In the genomic region with DNA sequence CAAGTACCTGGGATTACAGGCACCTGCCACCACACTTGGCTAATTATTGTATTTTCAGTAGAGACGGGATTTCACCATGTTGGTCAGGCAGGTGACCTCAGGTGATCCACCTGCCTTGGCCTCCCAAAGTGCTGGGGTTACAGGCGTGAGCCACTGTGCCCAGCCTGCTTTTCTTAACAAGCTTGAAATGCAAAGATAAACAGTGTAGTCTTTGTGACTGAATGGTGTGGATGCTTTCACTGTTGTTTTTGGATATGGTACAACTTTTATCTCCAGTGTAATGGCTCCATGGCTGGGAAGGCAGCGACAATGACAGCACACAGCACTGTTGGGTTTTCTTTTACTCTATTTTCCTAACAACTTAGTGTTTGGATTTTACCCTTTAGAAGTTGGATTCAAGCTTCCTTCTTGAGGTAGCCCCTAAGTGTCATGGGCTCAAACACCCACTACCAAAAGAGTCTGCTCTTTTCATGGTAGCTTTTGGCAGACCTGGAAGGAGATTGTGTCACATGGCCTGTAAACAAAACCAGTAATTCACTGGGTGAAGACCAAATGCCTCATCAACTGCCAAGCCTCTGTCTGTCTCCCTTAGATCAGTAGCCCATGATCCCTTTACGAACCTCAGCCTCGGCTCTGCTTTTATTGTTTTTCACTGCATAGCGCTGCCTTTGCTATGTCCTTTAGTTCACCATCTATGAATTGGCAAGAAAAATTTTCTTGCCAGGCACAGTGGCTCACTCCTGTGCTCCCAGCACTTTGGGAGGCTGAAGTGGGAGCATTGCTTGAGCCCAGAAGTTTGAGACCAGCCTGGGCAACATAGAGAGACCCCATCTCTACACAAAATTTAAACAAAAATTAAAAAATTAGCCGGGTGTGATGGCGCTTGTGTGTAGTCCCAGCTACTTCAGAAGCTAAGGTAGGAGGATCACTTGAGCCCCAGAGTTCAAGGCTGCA, we compare ENCODE assay signal across 13 cellular contexts. TPM values are rescaled to one million over a fixed set of nuclear protein-coding genes. Genes with fewer than 3 reads are reported as not detected.
DNase-seq lines count a peak whose midpoint lies in the region; ATAC-seq and TF ChIP-seq lines count a peak whose summit lies in the region.
"Had no signal": no experiment of that assay in that cellular context is flagged by ENCODE, and none has a peak within 500 bp of the region (broad histone marks: within the 10 kb centered on the region; RNA-seq: fewer than 3 reads in every experiment).

No MANE protein-coding gene starts in this region.

- dilution Hi-C loops in mammary epithelial cell (cut with HindIII; ENCODE audit: low sequenced_read_pairs): loop anchor here (5.0 kb wide), 2 partner anchors 70 to 85 kb away; a partner anchor contains a TSS

- no peak overlapping the region for H3K4me3 ChIP-seq in breast epithelium
- H3K4me3 ChIP-seq in mammary epithelial cell (replicated peaks in 1 of 3; ENCODE audit: insufficient read depth in 1 of 3, low read depth in 2 of 3, low read length in 3 of 3): no peak overlapping the region
- no peak overlapping the region for H3K4me3 ChIP-seq in lower lobe of right lung
- no peak overlapping the region for H3K4me3 ChIP-seq in vagina
- H3K4me3 ChIP-seq: tibial nerve had no signal

- CTCF ChIA-PET in mammary epithelial cell (lab: Charles Lee; ENCODE audit: low non-redundant PET): no interaction called here

- no peaks in the 10 kb centered on the region for H4K20me1 ChIP-seq in mammary epithelial cell (ENCODE audit: insufficient read depth, low read length)

- peak in 1 of 2 donors; percentile 54 for DNase-seq in breast epithelium (ENCODE audit: low spot score in 2 of 2)
- no peak for DNase-seq in mammary epithelial cell
- peak in 30 of 61 donors; percentile 4 to 72 (median 40) for DNase-seq in caudate nucleus (lab: John Stamatoyannopoulos, UW)
- DNase-seq in lower lobe of right lung: no peak
- DNase-seq in vagina (ENCODE audit: extremely low spot score in 2 of 2): no peak
- no peak for DNase-seq in mesenteric fat pad (ENCODE audit: low spot score)
- no peak for DNase-seq in NCI-H1436 treated with DMSO at 0.1 percent for 48 hours (lab: John Stamatoyannopoulos, UW)
- DNase-seq: effector memory CD8-positive, alpha-beta T cell; mesenchymal stem cell; OCI-M1 had no signal

- H3K27me3 ChIP-seq in breast epithelium (no peaks in the 10 kb centered on the region), mammary epithelial cell (ENCODE audit: insufficient read depth, low read length) (no peaks in the 10 kb centered on the region), lower lobe of right lung (ENCODE audit: low read depth) (no peaks in the 10 kb centered on the region), vagina (no peaks in the 10 kb centered on the region)
- H3K27me3 ChIP-seq: tibial nerve had no signal

- no peak overlapping the region for H2AFZ ChIP-seq in mammary epithelial cell (ENCODE audit: low read depth, low read length)

- no TSS peak for BruUV-seq in mammary epithelial cell (replicated peaks; lab: Mats Ljungman, UMichigan)

- H3K9me3 ChIP-seq in breast epithelium (no peaks in the 10 kb centered on the region), mammary epithelial cell (replicated peaks; ENCODE audit: insufficient read depth, low read length) (no peaks in the 10 kb centered on the region), lower lobe of right lung (no peaks in the 10 kb centered on the region), vagina (no peaks in the 10 kb centered on the region)
- H3K9me3 ChIP-seq: tibial nerve had no signal

- no peak overlapping the region for H3K4me2 ChIP-seq in mammary epithelial cell (ENCODE audit: insufficient read depth, low read depth, low read length)
- H3K4me2 ChIP-seq: KMS-11 had no signal

- H3K79me2 ChIP-seq in mammary epithelial cell (ENCODE audit: insufficient read depth, low read length): peaks cover 62% of the 10 kb centered on the region

- peaks cover 0 to 5% of the 10 kb centered on the region in 2 donors for H3K4me1 ChIP-seq in breast epithelium
- no peaks in the 10 kb centered on the region for H3K4me1 ChIP-seq in mammary epithelial cell (ENCODE audit: insufficient read depth, low read length)
- peaks cover 31% of the 10 kb centered on the region for H3K4me1 ChIP-seq in lower lobe of right lung
- peaks cover 19% of the 10 kb centered on the region for H3K4me1 ChIP-seq in vagina

- H3K27ac ChIP-seq in breast epithelium: peak overlapping the region; percentile 54 to 57
- no peak overlapping the region for H3K27ac ChIP-seq in mammary epithelial cell (ENCODE audit: insufficient read depth, low read depth, low read length)
- peak overlapping the region; percentile 92 for H3K27ac ChIP-seq in caudate nucleus (ENCODE audit: low read depth, low read length)
- H3K27ac ChIP-seq in lower lobe of right lung: peak overlapping the region; percentile 11
- H3K27ac ChIP-seq in vagina: peak overlapping the region; percentile 1
- H3K27ac ChIP-seq: KMS-11, tibial nerve had no signal

- ATAC-seq in lower lobe of right lung: peak in 1 of 2 donors; percentile 61
- no peak for ATAC-seq in HG03108 (IDR thresholded peaks at IDR 0.05; ENCODE audit: unreplicated experiment)
- ATAC-seq: effector memory CD8-positive, alpha-beta T cell had no signal

- in situ Hi-C loops in mammary epithelial cell (cut with MboI; ENCODE audit: low sequenced_read_pairs in 2 of 2): no loop called here

- WGBS in mammary epithelial cell (ENCODE audit: low coverage, missing lambda C conversion rate): 94% methylated on average over 8 of the region's 8 CpGs

- TF ChIP-seq CTCF in breast epithelium (IDR thresholded peaks at IDR 0.05) (no peak), mammary epithelial cell (conservative IDR thresholded peaks at IDR 0.05 in 1 of 2, IDR thresholded peaks at IDR 0.05 in 1 of 2; ENCODE audit: extremely low read depth in 1 of 2, insufficient read depth in 1 of 2, low read depth in 1 of 2, low read length in 2 of 2) (no peak), lower lobe of right lung (IDR thresholded peaks at IDR 0.05) (no peak), vagina (IDR thresholded peaks at IDR 0.05) (no peak)

- H3K9ac ChIP-seq in mammary epithelial cell (ENCODE audit: insufficient read depth, low read length): no peak overlapping the region
- H3K9ac ChIP-seq: KMS-11 had no signal

- TF ChIP-seq POLR2A in breast epithelium (IDR thresholded peaks at IDR 0.05): no peak
- no peak for TF ChIP-seq POLR2A in vagina (IDR thresholded peaks at IDR 0.05)

- intact Hi-C loops in breast epithelium (cut with DNase I; ENCODE audit: low total_unique reads) (no loop called here), mammary epithelial cell (cut with micrococcal nuclease) (no loop called here), lower lobe of right lung (cut with DNase I) (no loop called here), vagina (cut with DNase I) (no loop called here)

- H3K36me3 ChIP-seq in breast epithelium (no peaks in the 10 kb centered on the region), mammary epithelial cell (ENCODE audit: insufficient read depth, low read length) (peaks cover 6% of the 10 kb centered on the region), lower lobe of right lung (peaks cover 34% of the 10 kb centered on the region), vagina (peaks cover 0 to 12% of the 10 kb centered on the region in 2 donors)

RNA-seq across cellular contexts. Expression of a gene that starts 6.4 kb away (rescaled TPM):
- 100 to 1,000 TPM; 166 to 317 (median 218) TPM for total RNA-seq in breast epithelium
- total RNA-seq in mammary epithelial cell: 100 to 1,000 TPM in 1 of 2 donors, 10 to 100 TPM in 1; 78.4 to 125 TPM
- 50.2 TPM for polyA plus RNA-seq in mammary epithelial cell
- 142 TPM for polyA minus RNA-seq in mammary epithelial cell
- 94.9 TPM for total RNA-seq in lower lobe of right lung
- total RNA-seq in vagina: 191 TPM
- 86.6 TPM for total RNA-seq in mesenteric fat pad

RNA-seq across cellular contexts. Expression of a gene that starts 9.3 kb away (rescaled TPM):
- total RNA-seq in breast epithelium (100 to 1,000 TPM in 1 of 3 donors, 10 to 100 TPM in 2; 38.8 to 189 (median 44.2) TPM), mammary epithelial cell (10 to 100 TPM in 1 of 2 donors, 1 to 10 TPM in 1; 8.7 to 10.1 TPM), lower lobe of right lung (38.8 TPM), vagina (37.6 TPM), mesenteric fat pad (22.1 TPM)
- polyA plus RNA-seq in mammary epithelial cell: 17.2 TPM
- polyA minus RNA-seq in mammary epithelial cell: 54.8 TPM

RNA-seq across cellular contexts. Expression of a gene that starts 15.1 kb away (rescaled TPM):
- 10 to 100 TPM; 14.6 to 23.3 (median 20.3) TPM for total RNA-seq in breast epithelium
- total RNA-seq in mammary epithelial cell: 10 to 100 TPM; 13.6 to 15.2 TPM
- 6.9 TPM for polyA plus RNA-seq in mammary epithelial cell
- 0.67 TPM for polyA minus RNA-seq in mammary epithelial cell
- total RNA-seq in lower lobe of right lung: 9.5 TPM
- 15.7 TPM for total RNA-seq in vagina
- total RNA-seq in mesenteric fat pad: 11.5 TPM

RNA-seq across cellular contexts. Expression of a gene that starts 18.4 kb away (rescaled TPM):
- total RNA-seq in breast epithelium: 10 to 100 TPM; 33.8 to 44.1 (median 44.0) TPM
- total RNA-seq in mammary epithelial cell: 10 to 100 TPM; 38.0 to 40.0 TPM
- 29.1 TPM for polyA plus RNA-seq in mammary epithelial cell
- polyA minus RNA-seq in mammary epithelial cell: 22.5 TPM
- total RNA-seq in lower lobe of right lung: 29.0 TPM
- total RNA-seq in vagina: 50.8 TPM
- total RNA-seq in mesenteric fat pad: 32.1 TPM

RNA-seq across cellular contexts. Expression of a gene that starts 18.6 kb away (rescaled TPM):
- total RNA-seq in breast epithelium (1 to 10 TPM in 1 of 3 donors, under 1 TPM in 2; 0.96 to 1.2 (median 0.98) TPM), mammary epithelial cell (10 to 100 TPM in 1 of 2 donors, 1 to 10 TPM in 1; 2.2 to 34.6 TPM), lower lobe of right lung (2.8 TPM), vagina (3.7 TPM), mesenteric fat pad (1.2 TPM)
- 29.3 TPM for polyA plus RNA-seq in mammary epithelial cell
- 41.4 TPM for polyA minus RNA-seq in mammary epithelial cell
